Comparison of ENCODE assay signal across 8 cellular contexts in the genomic region with DNA sequence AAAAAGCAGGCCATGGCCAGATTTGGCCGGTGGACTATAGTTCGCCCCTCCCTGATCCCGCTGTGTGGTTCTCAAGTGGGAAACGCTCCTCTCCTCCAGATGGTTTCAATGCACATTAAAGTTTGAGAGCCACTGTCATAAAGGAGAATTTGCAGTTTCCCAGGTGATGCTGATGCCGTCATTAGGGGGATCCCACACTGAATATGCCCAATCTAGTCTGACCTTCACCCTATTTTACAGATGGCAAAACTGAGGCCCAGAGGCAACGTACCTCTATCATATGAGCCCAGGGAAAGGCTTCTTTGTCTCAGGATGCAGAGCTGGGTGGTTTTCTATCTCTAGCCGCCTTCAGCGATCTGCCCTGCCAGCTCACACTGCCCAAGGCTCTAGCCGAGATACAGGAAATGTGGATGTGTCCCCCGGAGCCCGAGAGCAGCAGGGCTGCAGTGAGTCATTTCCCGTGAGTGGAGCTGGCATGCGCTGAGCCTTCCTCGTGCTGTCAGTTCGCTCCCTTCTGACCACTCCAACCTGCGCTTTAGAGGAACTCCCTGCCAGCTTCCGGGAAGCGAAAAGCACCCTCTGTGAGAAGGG.
A peak's percentile ranks its signal among the peaks of the same experiment; 100 is the strongest.
DNase-seq lines count a peak whose midpoint lies in the region; ATAC-seq, FAIRE-seq and TF ChIP-seq lines count a peak whose summit lies in the region.

No MANE protein-coding gene starts in this region.

- H3K4me1 Mint-ChIP-seq in neural crest cell, result peaks cover 48% of the 10 kb centered on the region

- H3K27ac ChIP-seq in endothelial cell of umbilical vein (ENCODE audit: insufficient read depth, low read depth, low read length) (peak overlapping the region; percentile 30), testis (no peak overlapping the region)

- peak; percentile 100 for FAIRE-seq in endothelial cell of umbilical vein (lab: Jason Lieb, UNC)

- no peak overlapping the region for H3K9ac ChIP-seq in endothelial cell of umbilical vein (replicated peaks; ENCODE audit: extremely low read depth, insufficient read depth, low read length)

- H3K36me3 ChIP-seq in endothelial cell of umbilical vein (ENCODE audit: control insufficient read depth in 2 of 2, extremely low read depth in 1 of 2, insufficient read depth in 2 of 2, low read length in 2 of 2), result no peaks in the 10 kb centered on the region
- no peaks in the 10 kb centered on the region for H3K36me3 ChIP-seq in testis (ENCODE audit: low read depth, missing control alignments)

- TF ChIP-seq CTCF in GM10266 (IDR thresholded peaks at IDR 0.05; ENCODE audit: control insufficient read depth, insufficient read depth, low read depth, missing control alignments), result no peak
- TF ChIP-seq CTCF in endothelial cell of umbilical vein (IDR thresholded peaks at IDR 0.05; ENCODE audit: extremely low read depth in 1 of 2, insufficient read depth in 1 of 2, low read depth in 1 of 2, low read length in 2 of 2), result no peak
- no peak for TF ChIP-seq CTCF in neural crest cell (conservative IDR thresholded peaks at IDR 0.05)
- TF ChIP-seq CTCF in testis (IDR thresholded peaks at IDR 0.05), result no peak

- dilution Hi-C loops in endothelial cell of umbilical vein (cut with MboI; ENCODE audit: extremely low pct_ligation_motif_present, low sequenced_read_pairs), result no loop called here

- H3K4me2 ChIP-seq in endothelial cell of umbilical vein (ENCODE audit: insufficient read depth, low read length), result peak overlapping the region; percentile 7

- intact Hi-C loops in endothelial cell of umbilical vein (cut with micrococcal nuclease), result loop anchor here (1.0 to 2.0 kb wide), 4 partner anchors 8 to 154 kb away; no protein-coding TSS in a partner anchor
- intact Hi-C loops in testis (cut with DNase I; ENCODE audit: low total_unique reads), result no loop called here

- H4K20me1 ChIP-seq in endothelial cell of umbilical vein (replicated peaks; ENCODE audit: control insufficient read depth, extremely low read depth, insufficient read depth, low read length), result no peaks in the 10 kb centered on the region

- POLR2A ChIA-PET in endothelial cell of umbilical vein (lab: Charles Lee), result no interaction called here

- no peaks in the 10 kb centered on the region for H3K79me2 ChIP-seq in endothelial cell of umbilical vein (ENCODE audit: control insufficient read depth, insufficient read depth, low read length)

- peaks cover 3% of the 10 kb centered on the region for H3K36me3 Mint-ChIP-seq in neural crest cell (ENCODE audit: low read depth)

- peak overlapping the region; percentile 12 for H3K27ac Mint-ChIP-seq in neural crest cell (ENCODE audit: unreplicated experiment)

- no peaks in the 10 kb centered on the region for H3K27me3 Mint-ChIP-seq in neural crest cell (ENCODE audit: low read depth)

- H3K27me3 ChIP-seq in endothelial cell of umbilical vein (ENCODE audit: control insufficient read depth in 2 of 2, insufficient read depth in 2 of 2, low read length in 2 of 2), result no peaks in the 10 kb centered on the region
- H3K27me3 ChIP-seq in testis, result no peaks in the 10 kb centered on the region

- 75 to 80% methylated on average over 18 of the region's 18 CpGs for WGBS in testis, 2 donors

- H3K4me3 ChIP-seq in endothelial cell of umbilical vein (replicated peaks in 1 of 3; ENCODE audit: insufficient read depth in 1 of 3, low read depth in 1 of 3, low read length in 3 of 3) (no peak overlapping the region), testis (no peak overlapping the region)

- H3K4me1 ChIP-seq in endothelial cell of umbilical vein (ENCODE audit: control insufficient read depth, extremely low read depth, insufficient read depth, low read length), result peaks cover 36% of the 10 kb centered on the region
- no peaks in the 10 kb centered on the region for H3K4me1 ChIP-seq in testis

- CTCF ChIA-PET in endothelial cell of umbilical vein (lab: Charles Lee), result interaction anchor here (0.6 to 3.6 kb wide), 6 partner anchors 9 to 67 kb away, joined by 3 to 14 read pairs (median 3); no protein-coding TSS in a partner anchor

- no peaks in the 10 kb centered on the region for H3K9me3 Mint-ChIP-seq in neural crest cell

- peak; percentile 67 for ATAC-seq in HG02610 (IDR thresholded peaks at IDR 0.05; ENCODE audit: unreplicated experiment)

- no peak overlapping the region for H3K4me3 Mint-ChIP-seq in neural crest cell

- H3K9me1 ChIP-seq in endothelial cell of umbilical vein (replicated peaks; ENCODE audit: control insufficient read depth, extremely low read depth, insufficient read depth, low read length), result no peaks in the 10 kb centered on the region

- TF ChIP-seq POLR2A in endothelial cell of umbilical vein (IDR thresholded peaks at IDR 0.05; ENCODE audit: low read depth, low read length), result no peak
- no peak for TF ChIP-seq POLR2A in testis (IDR thresholded peaks at IDR 0.05)

- BruUV-seq in endothelial cell of umbilical vein (replicated peaks; lab: Mats Ljungman, UMichigan), result no TSS peak

- peak; percentile 64 for DNase-seq in GM10266 (ENCODE audit: extremely low spot score)
- DNase-seq in NK-92 treated with Interleukin-12 subunit alpha and Interleukin-12 subunit beta, amount 100 ng/mL, for 24 hours (lab: John Stamatoyannopoulos, UW), result peak; percentile 88
- DNase-seq in activated CD8-positive, alpha-beta memory T cell treated with anti-CD3 and anti-CD28 coated beads, Interleukin-2, amount 50 U/mL, for 1 hour (ENCODE audit: extremely low read depth), result peak; percentile 63
- peak; percentile 90 for DNase-seq in endothelial cell of umbilical vein (ENCODE audit: low read depth, low spot score)
- no peak for DNase-seq in neural crest cell (ENCODE audit: low read depth, low spot score)
- DNase-seq in testis, result peak; percentile 52
- no peak for DNase-seq in NCI-H2029 (lab: John Stamatoyannopoulos, UW)

- no peaks in the 10 kb centered on the region for H3K9me3 ChIP-seq in endothelial cell of umbilical vein (replicated peaks; ENCODE audit: control insufficient read depth, insufficient read depth, low read length)
- no peaks in the 10 kb centered on the region for H3K9me3 ChIP-seq in testis

- no peak overlapping the region for H2AFZ ChIP-seq in endothelial cell of umbilical vein (ENCODE audit: low read depth, low read length)

TF ChIP-seq in endothelial cell of umbilical vein, 7 proteins besides CTCF, POLR2A, EP300 and RAD21:
- TF ChIP-seq FOS (IDR thresholded peaks at IDR 0.05; ENCODE audit: borderline replicate concordance, insufficient read depth, low read length) (peak; percentile 99), POLR2AphosphoS5 (IDR thresholded peaks at IDR 0.05; ENCODE audit: insufficient read depth, low read depth, low read length) (peak; percentile 94), MYC (IDR thresholded peaks at IDR 0.05; ENCODE audit: low read depth, low read length) (peak; percentile 92), EZH2 (IDR thresholded peaks at IDR 0.05; ENCODE audit: borderline replicate concordance, low read depth, low read length, severe bottlenecking) (no peak), GATA2 (IDR thresholded peaks at IDR 0.05; ENCODE audit: insufficient read depth, insufficient read length, low read depth, low read length) (peak; percentile 76), JUN (IDR thresholded peaks at IDR 0.05; ENCODE audit: borderline replicate concordance, insufficient read depth, insufficient read length, low read depth) (peak; percentile 91)
- TF ChIP-seq, protein P1, sequence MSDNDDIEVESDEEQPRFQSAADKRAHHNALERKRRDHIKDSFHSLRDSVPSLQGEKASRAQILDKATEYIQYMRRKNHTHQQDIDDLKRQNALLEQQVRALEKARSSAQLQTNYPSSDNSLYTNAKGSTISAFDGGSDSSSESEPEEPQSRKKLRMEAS (IDR thresholded peaks at IDR 0.05; ENCODE audit: insufficient read depth, insufficient read length), result peak; percentile 48

Comparison
In these comparisons a context has a peak if more than half of its experiments do, and no peak if none do; other contexts are left out.
1. DNase-seq: peak in GM10266 (single experiment), NK-92 treated with Interleukin-12 subunit alpha and Interleukin-12 subunit beta, amount 100 ng/mL, for 24 hours (single experiment), activated CD8-positive, alpha-beta memory T cell treated with anti-CD3 and anti-CD28 coated beads, Interleukin-2, amount 50 U/mL, for 1 hour (single experiment), endothelial cell of umbilical vein (single experiment) and testis (single experiment); none in neural crest cell (single experiment) and NCI-H2029 (single experiment).